1 cellular context compared by ENCODE assay signal in the genomic region with DNA sequence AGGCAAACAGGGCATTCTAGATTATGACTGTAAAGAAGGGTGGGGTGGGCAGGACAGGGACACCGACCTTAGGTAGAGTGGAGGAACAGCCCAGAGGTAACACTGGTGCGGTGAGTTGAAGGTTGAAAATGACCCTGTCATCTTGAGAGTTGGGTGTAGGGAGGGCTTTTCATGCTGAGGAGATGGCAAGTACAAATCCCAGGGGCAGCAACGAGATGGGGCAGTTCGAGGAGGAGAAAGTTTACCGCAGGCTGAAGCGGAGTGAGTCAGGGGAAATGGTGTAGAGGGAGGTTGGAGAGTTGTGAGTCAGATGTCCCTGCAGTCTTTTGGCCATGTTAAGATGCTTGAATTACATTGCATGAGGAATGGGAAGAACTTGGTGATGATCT.
TF ChIP-seq lines count a peak whose summit lies in the region.

No MANE protein-coding gene starts in this region.

TF ChIP-seq in HepG2, 621 proteins besides CTCF, POLR2A, EP300 and RAD21 (continued from another document):
- TF ChIP-seq ZNF407 (CRISPR knock-in tag; IDR thresholded peaks at IDR 0.05; ENCODE audit: not compliant biosample characterization) (no peak), SNRNP70 (IDR thresholded peaks at IDR 0.05; ENCODE audit: low read depth, low read length) (no peak), SATB2 (CRISPR knock-in tag; IDR thresholded peaks at IDR 0.05) (no peak), KLF12 (CRISPR knock-in tag; IDR thresholded peaks at IDR 0.05; ENCODE audit: borderline replicate concordance) (no peak), ZNF891 (CRISPR knock-in tag; IDR thresholded peaks at IDR 0.05) (no peak), ZNF331 (CRISPR knock-in tag; IDR thresholded peaks at IDR 0.05) (no peak), ZNF564 (CRISPR knock-in tag; IDR thresholded peaks at IDR 0.05) (no peak), MIER3 (CRISPR knock-in tag; IDR thresholded peaks at IDR 0.05; ENCODE audit: borderline replicate concordance) (no peak), ATF2 (CRISPR knock-in tag; IDR thresholded peaks at IDR 0.05) (no peak), ZFP82 (CRISPR knock-in tag; IDR thresholded peaks at IDR 0.05; ENCODE audit: borderline replicate concordance) (no peak), ZNF350 (CRISPR knock-in tag; IDR thresholded peaks at IDR 0.05; ENCODE audit: borderline replicate concordance, low read depth) (no peak), SETDB1 (CRISPR knock-in tag; IDR thresholded peaks at IDR 0.05; ENCODE audit: borderline replicate concordance) (no peak), KDM2A (CRISPR knock-in tag; IDR thresholded peaks at IDR 0.05; ENCODE audit: borderline replicate concordance, low read depth) (no peak), HNF1A (IDR thresholded peaks at IDR 0.05; ENCODE audit: low read depth) (no peak), HNF1A (CRISPR knock-in tag; IDR thresholded peaks at IDR 0.05; ENCODE audit: borderline replicate concordance) (no peak)
- TF ChIP-seq, protein P1, sequence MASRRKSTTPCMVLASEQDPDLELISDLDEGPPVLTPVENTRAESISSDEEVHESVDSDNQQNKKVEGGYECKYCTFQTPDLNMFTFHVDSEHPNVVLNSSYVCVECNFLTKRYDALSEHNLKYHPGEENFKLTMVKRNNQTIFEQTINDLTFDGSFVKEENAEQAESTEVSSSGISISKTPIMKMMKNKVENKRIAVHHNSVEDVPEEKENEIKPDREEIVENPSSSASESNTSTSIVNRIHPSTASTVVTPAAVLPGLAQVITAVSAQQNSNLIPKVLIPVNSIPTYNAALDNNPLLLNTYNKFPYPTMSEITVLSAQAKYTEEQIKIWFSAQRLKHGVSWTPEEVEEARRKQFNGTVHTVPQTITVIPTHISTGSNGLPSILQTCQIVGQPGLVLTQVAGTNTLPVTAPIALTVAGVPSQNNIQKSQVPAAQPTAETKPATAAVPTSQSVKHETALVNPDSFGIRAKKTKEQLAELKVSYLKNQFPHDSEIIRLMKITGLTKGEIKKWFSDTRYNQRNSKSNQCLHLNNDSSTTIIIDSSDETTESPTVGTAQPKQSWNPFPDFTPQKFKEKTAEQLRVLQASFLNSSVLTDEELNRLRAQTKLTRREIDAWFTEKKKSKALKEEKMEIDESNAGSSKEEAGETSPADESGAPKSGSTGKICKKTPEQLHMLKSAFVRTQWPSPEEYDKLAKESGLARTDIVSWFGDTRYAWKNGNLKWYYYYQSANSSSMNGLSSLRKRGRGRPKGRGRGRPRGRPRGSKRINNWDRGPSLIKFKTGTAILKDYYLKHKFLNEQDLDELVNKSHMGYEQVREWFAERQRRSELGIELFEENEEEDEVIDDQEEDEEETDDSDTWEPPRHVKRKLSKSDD (CRISPR knock-in tag; IDR thresholded peaks at IDR 0.05; ENCODE audit: low read depth): no peak
- TF ChIP-seq, protein P2, sequence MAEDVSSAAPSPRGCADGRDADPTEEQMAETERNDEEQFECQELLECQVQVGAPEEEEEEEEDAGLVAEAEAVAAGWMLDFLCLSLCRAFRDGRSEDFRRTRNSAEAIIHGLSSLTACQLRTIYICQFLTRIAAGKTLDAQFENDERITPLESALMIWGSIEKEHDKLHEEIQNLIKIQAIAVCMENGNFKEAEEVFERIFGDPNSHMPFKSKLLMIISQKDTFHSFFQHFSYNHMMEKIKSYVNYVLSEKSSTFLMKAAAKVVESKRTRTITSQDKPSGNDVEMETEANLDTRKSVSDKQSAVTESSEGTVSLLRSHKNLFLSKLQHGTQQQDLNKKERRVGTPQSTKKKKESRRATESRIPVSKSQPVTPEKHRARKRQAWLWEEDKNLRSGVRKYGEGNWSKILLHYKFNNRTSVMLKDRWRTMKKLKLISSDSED (CRISPR knock-in tag; IDR thresholded peaks at IDR 0.05): no peak
- TF ChIP-seq, protein P3, sequence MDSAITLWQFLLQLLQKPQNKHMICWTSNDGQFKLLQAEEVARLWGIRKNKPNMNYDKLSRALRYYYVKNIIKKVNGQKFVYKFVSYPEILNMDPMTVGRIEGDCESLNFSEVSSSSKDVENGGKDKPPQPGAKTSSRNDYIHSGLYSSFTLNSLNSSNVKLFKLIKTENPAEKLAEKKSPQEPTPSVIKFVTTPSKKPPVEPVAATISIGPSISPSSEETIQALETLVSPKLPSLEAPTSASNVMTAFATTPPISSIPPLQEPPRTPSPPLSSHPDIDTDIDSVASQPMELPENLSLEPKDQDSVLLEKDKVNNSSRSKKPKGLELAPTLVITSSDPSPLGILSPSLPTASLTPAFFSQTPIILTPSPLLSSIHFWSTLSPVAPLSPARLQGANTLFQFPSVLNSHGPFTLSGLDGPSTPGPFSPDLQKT (CRISPR knock-in tag; IDR thresholded peaks at IDR 0.05; ENCODE audit: borderline replicate concordance): no peak
